28 cellular contexts compared by ENCODE assay signal in genomic region chr1:62368989-62369388, GRCh38. TPM values are rescaled to one million over a fixed set of nuclear protein-coding genes. Genes with fewer than 3 reads are reported as not detected.
"Had no signal": no experiment of that assay in that cellular context is flagged by ENCODE, and none has a peak within 500 bp of the region (broad histone marks: within the 10 kb centered on the region; RNA-seq: fewer than 3 reads in every experiment).

No MANE protein-coding gene starts in this region.

- H3K36me3 Mint-ChIP-seq: activated CD4-positive, alpha-beta memory T cell treated with anti-CD3 and anti-CD28 coated beads for 36 hours; activated naive CD8-positive, alpha-beta T cell treated with anti-CD3 and anti-CD28 coated beads, Interleukin-2, amount 10 ng/mL, durations not matched to agents 7 days and 5 days; T-cell had no signal

- H3K9me3 Mint-ChIP-seq: activated CD4-positive, alpha-beta T cell treated with anti-CD3 and anti-CD28 coated beads, Interleukin-2, amount 10 ng/mL, durations not matched to agents 7 days and 5 days; activated naive CD8-positive, alpha-beta T cell treated with anti-CD3 and anti-CD28 coated beads, Interleukin-2, amount 10 ng/mL, durations not matched to agents 7 days and 5 days; T-cell had no signal

- H3K4me3 Mint-ChIP-seq: activated CD4-positive, alpha-beta memory T cell treated with anti-CD3 and anti-CD28 coated beads for 36 hours; activated CD4-positive, alpha-beta T cell treated with anti-CD3 and anti-CD28 coated beads, Interleukin-2, amount 10 ng/mL, durations not matched to agents 7 days and 5 days; activated naive CD8-positive, alpha-beta T cell treated with anti-CD3 and anti-CD28 coated beads, Interleukin-2, amount 10 ng/mL, durations not matched to agents 7 days and 5 days; activated T-cell treated with anti-CD3 and anti-CD28 coated beads, Interleukin-2, amount 50 U/mL, for 4 hours; T-cell had no signal

- H3K27ac ChIP-seq: breast epithelium, coronary artery, RWPE1 had no signal

- H3K36me3 ChIP-seq: breast epithelium, SJCRH30 had no signal

- H3K4me1 Mint-ChIP-seq: activated CD4-positive, alpha-beta T cell treated with anti-CD3 and anti-CD28 coated beads, Interleukin-2, amount 10 ng/mL, durations not matched to agents 7 days and 5 days; activated naive CD8-positive, alpha-beta T cell treated with anti-CD3 and anti-CD28 coated beads, Interleukin-2, amount 10 ng/mL, durations not matched to agents 7 days and 5 days; T-cell had no signal

- H3K4me1 ChIP-seq: breast epithelium had no signal

- H3K4me3 ChIP-seq: breast epithelium, coronary artery, SJCRH30 had no signal

- H3K27me3 ChIP-seq: breast epithelium, SJCRH30 had no signal

- H3K27ac Mint-ChIP-seq: activated CD4-positive, alpha-beta memory T cell treated with anti-CD3 and anti-CD28 coated beads for 36 hours; activated CD4-positive, alpha-beta T cell treated with anti-CD3 and anti-CD28 coated beads, Interleukin-2, amount 10 ng/mL, durations not matched to agents 7 days and 5 days; activated naive CD8-positive, alpha-beta T cell treated with anti-CD3 and anti-CD28 coated beads, Interleukin-2, amount 10 ng/mL, durations not matched to agents 7 days and 5 days; T-cell had no signal

- DNase-seq: activated CD4-positive, alpha-beta memory T cell treated with anti-CD3 and anti-CD28 coated beads for 36 hours; activated CD4-positive, alpha-beta T cell treated with anti-CD3 and anti-CD28 coated beads, Interleukin-2, amount 10 ng/mL, durations not matched to agents 7 days and 5 days; activated CD4-positive, CD25-positive, alpha-beta regulatory T cell; activated CD8-positive, alpha-beta memory T cell treated with anti-CD3 and anti-CD28 coated beads for 24 hours; activated naive CD4-positive, alpha-beta T cell treated with anti-CD3 and anti-CD28 coated beads, Interleukin-2, amount 50 U/mL, for 16 hours; activated naive CD8-positive, alpha-beta T cell treated with anti-CD3 and anti-CD28 coated beads, Interleukin-2, amount 10 ng/mL, durations not matched to agents 7 days and 5 days; activated T-cell treated with anti-CD3 and anti-CD28 coated beads, Interleukin-2, amount 50 U/mL, for 4 hours; aorta; caudate nucleus; KG1; NCI-H1092; NCI-H1417; NCI-H1930; NCI-H2107; NCI-H2227 treated with DMSO at 0.1 percent for 48 hours; NCI-H446 treated with DMSO at 0.1 percent for 48 hours; NCI-H524 treated with DMSO at 0.1 percent for 48 hours; NCI-H748 treated with DMSO at 0.1 percent for 48 hours; OCI-M1; Right ventricle myocardium superior; SJCRH30; T-cell; T-helper 2 cell; T1000 had no signal

- ATAC-seq: activated T-cell treated with anti-CD3 and anti-CD28 coated beads, Interleukin-2, amount 50 U/mL, for 4 hours; Panc1; T-cell had no signal

RNA-seq across cellular contexts. Expression of gene KANK4, which starts 49.8 kb away (rescaled TPM):
- total RNA-seq: activated CD4-positive, alpha-beta memory T cell treated with anti-CD3 and anti-CD28 coated beads for 36 hours; activated CD4-positive, alpha-beta T cell treated with anti-CD3 and anti-CD28 coated beads, Interleukin-2, amount 10 ng/mL, durations not matched to agents 7 days and 5 days; activated naive CD8-positive, alpha-beta T cell treated with anti-CD3 and anti-CD28 coated beads, Interleukin-2, amount 10 ng/mL, durations not matched to agents 7 days and 5 days; activated T-cell treated with anti-CD3 and anti-CD28 coated beads, Interleukin-2, amount 50 U/mL, for 4 hours; T-cell had no signal
